Comparison of ENCODE assay signal across 20 cellular contexts in genomic region chr20:5116875-5117274, GRCh38. TPM values are rescaled to one million over a fixed set of nuclear protein-coding genes. Genes with fewer than 3 reads are reported as not detected.
DNase-seq lines count a peak whose midpoint lies in the region; ATAC-seq, FAIRE-seq and TF ChIP-seq lines count a peak whose summit lies in the region.
"Had no signal": no experiment of that assay in that cellular context is flagged by ENCODE, and none has a peak within 500 bp of the region (broad histone marks: within the 10 kb centered on the region; RNA-seq: fewer than 3 reads in every experiment).

No MANE protein-coding gene starts in this region.

- H3K4me1 ChIP-seq in BE2C, result peaks cover 3% of the 10 kb centered on the region; the same call in 1 of the 2 replicates
- peaks cover 52% of the 10 kb centered on the region for H3K4me1 ChIP-seq in PC-3 (ENCODE audit: insufficient read depth, low read length)
- H3K4me1 ChIP-seq in K562 (replicated peaks in 1 of 2; ENCODE audit: control insufficient read depth in 2 of 2, insufficient read depth in 2 of 2, low read length in 2 of 2), result peaks cover 6 to 14% of the 10 kb centered on the region in 2 experiments; a peak in 4 of 5 replicates

- H3K4me3 ChIP-seq in BE2C (ENCODE audit: low read depth, low read length) (peak overlapping the region; percentile 93; the same call in 1 of the 2 replicates), GM08714 (ENCODE audit: low read length) (peak overlapping the region; percentile 99), PC-3 (ENCODE audit: low read length) (peak overlapping the region; percentile 84), K562 (peak overlapping the region; percentile 77; the same call in 1 of the 2 replicates)
- H3K4me3 ChIP-seq: coronary artery, lower lobe of right lung had no signal

- no peak for ATAC-seq in PC-3
- no peak for ATAC-seq in K562
- ATAC-seq in naive thymus-derived CD8-positive, alpha-beta T cell, result no peak
- ATAC-seq: lower lobe of right lung, T-cell had no signal

- no peak overlapping the region for H3K27ac Mint-ChIP-seq in naive thymus-derived CD8-positive, alpha-beta T cell

- peaks cover 7 to 50% (median 34%) of the 10 kb centered on the region in 4 donors for H3K4me1 Mint-ChIP-seq in naive thymus-derived CD8-positive, alpha-beta T cell

- peaks cover 46% of the 10 kb centered on the region for H3F3A ChIP-seq in PC-3 (ENCODE audit: low read length, unreplicated experiment)

- FAIRE-seq in K562 (lab: Jason Lieb, UNC), result no peak
- FAIRE-seq in RCC 7860 (lab: Jason Lieb, UNC), result no peak

- H3K27ac ChIP-seq in PC-3 (ENCODE audit: low read length) (no peak overlapping the region), K562 (ENCODE audit: extremely low read depth, low read depth, low read length) (peak overlapping the region; percentile 25; the same call in 1 of the 3 replicates)
- H3K27ac ChIP-seq: coronary artery, lower lobe of right lung had no signal

- no peak overlapping the region for H3K4me3 Mint-ChIP-seq in naive thymus-derived CD8-positive, alpha-beta T cell

- no peaks in the 10 kb centered on the region for H3K9me1 ChIP-seq in K562 (ENCODE audit: control insufficient read depth, insufficient read depth, low read length)

- no peaks in the 10 kb centered on the region for H3K27me3 ChIP-seq in BE2C
- no peaks in the 10 kb centered on the region for H3K27me3 ChIP-seq in PC-3 (ENCODE audit: low read length)
- no peaks in the 10 kb centered on the region for H3K27me3 ChIP-seq in K562 (ENCODE audit: control insufficient read depth in 2 of 2, insufficient read depth in 2 of 2, low read length in 2 of 2)

- no peaks in the 10 kb centered on the region for H3K9me3 Mint-ChIP-seq in naive thymus-derived CD8-positive, alpha-beta T cell
- H3K9me3 Mint-ChIP-seq: T-cell had no signal

- peaks cover 34% of the 10 kb centered on the region for H4K20me1 ChIP-seq in PC-3 (ENCODE audit: low read length)
- peaks cover 14% of the 10 kb centered on the region for H4K20me1 ChIP-seq in K562 (replicated peaks; ENCODE audit: control insufficient read depth, insufficient read depth, low read length)

- 38% methylated on average over 3 of the region's 3 CpGs for WGBS in K562 (ENCODE audit: insufficient coverage, low coverage, missing lambda C conversion rate)

- TF ChIP-seq RAD21 in K562 (CRISPR knock-in tag; conservative IDR thresholded peaks at IDR 0.05 in 1 of 2, IDR thresholded peaks at IDR 0.05 in 1 of 2), result no peak

- H3K4me2 ChIP-seq in PC-3 (ENCODE audit: low read length), result peak overlapping the region; percentile 90
- peak overlapping the region; percentile 53; the same call in 1 of the 2 replicates for H3K4me2 ChIP-seq in K562 (ENCODE audit: insufficient read depth, low read length)

- in situ Hi-C loops in K562 (cut with MboI), result no loop called here

- H3K36me3 ChIP-seq in BE2C (peaks cover 53% of the 10 kb centered on the region), PC-3 (ENCODE audit: low read depth, low read length) (peaks cover 48% of the 10 kb centered on the region), K562 (ENCODE audit: control insufficient read depth, insufficient read depth, low read length) (peaks cover 52% of the 10 kb centered on the region)

- no peak overlapping the region for H2AFZ ChIP-seq in PC-3 (ENCODE audit: low read length)
- H2AFZ ChIP-seq in K562 (ENCODE audit: low read depth, low read length), result no peak overlapping the region

- no peak for TF ChIP-seq EP300 in K562 (IDR thresholded peaks at IDR 0.05; ENCODE audit: low read length)

- no peak for TF ChIP-seq POLR2A in K562 (conservative IDR thresholded peaks at IDR 0.05)

- H3K79me2 ChIP-seq in PC-3 (ENCODE audit: low read length) (peaks cover 49% of the 10 kb centered on the region), K562 (ENCODE audit: control insufficient read depth, insufficient read depth, low read length) (peaks cover 53% of the 10 kb centered on the region)

- CTCF ChIA-PET in PC-3 (lab: Charles Lee) (interaction anchor here (1.8 kb wide), 1 partner anchor 10 kb away, joined by 12 read pairs; the partner anchor contains the start of gene CDS2), K562 (lab: Yijun Ruan, JAX; ENCODE audit: low intra/inter-chr PET ratio) (interaction anchor here (0.5 kb wide), 1 partner anchor 74 kb away, joined by 3 read pairs; no protein-coding TSS in a partner anchor)

- no peaks in the 10 kb centered on the region for H3K27me3 Mint-ChIP-seq in naive thymus-derived CD8-positive, alpha-beta T cell
- H3K27me3 Mint-ChIP-seq: CD4-positive, alpha-beta memory T cell; T-cell had no signal

- intact Hi-C loops in PC-3 (cut with micrococcal nuclease) (no loop called here), K562 (cut with micrococcal nuclease) (no loop called here)

- no peak for DNase-seq in BE2C
- DNase-seq in PC-3, result no peak
- no peak for DNase-seq in K562 (ENCODE audit: extremely low read depth in 1 of 4, low spot score in 3 of 4)
- no peak for DNase-seq in LoVo (ENCODE audit: low spot score)
- DNase-seq in RCC 7860 (ENCODE audit: low spot score), result no peak
- no peak for DNase-seq in naive thymus-derived CD8-positive, alpha-beta T cell
- DNase-seq in CD1c-positive myeloid dendritic cell (ENCODE audit: extremely low spot score), result no peak
- DNase-seq: activated CD8-positive, alpha-beta memory T cell treated with anti-CD3 and anti-CD28 coated beads for 24 hours; aorta; CD4-positive, alpha-beta memory T cell; GDM1; H7; lower lobe of right lung; NCI-H2227 treated with DMSO at 0.1 percent for 48 hours; occipital lobe; OCI-M1; substantia nigra; T-cell had no signal

- peaks cover 0 to 41% (median 13%) of the 10 kb centered on the region in 3 donors for H3K36me3 Mint-ChIP-seq in naive thymus-derived CD8-positive, alpha-beta T cell

- H3K9ac ChIP-seq in PC-3 (ENCODE audit: low read length), result peak overlapping the region; percentile 92; the same call in 1 of the 2 replicates
- peak overlapping the region in 1 of 2 experiments; percentile 27; a peak in 1 of 4 replicates for H3K9ac ChIP-seq in K562 (ENCODE audit: insufficient read depth in 1 of 2, low read depth in 2 of 2, low read length in 2 of 2)

- TF ChIP-seq CTCF in BE2C (IDR thresholded peaks at IDR 0.05; ENCODE audit: low read depth, low read length), result no peak
- TF ChIP-seq CTCF in PC-3 (conservative IDR thresholded peaks at IDR 0.05; ENCODE audit: low read depth, low read length), result no peak
- TF ChIP-seq CTCF in K562 (IDR thresholded peaks at IDR 0.05 in 2 of 3, conservative IDR thresholded peaks at IDR 0.05 in 1 of 3; ENCODE audit: insufficient read depth in 2 of 3, low read depth in 1 of 3, low read length in 3 of 3), result no peak

- BruUV-seq in PC-3 (replicated peaks; lab: Mats Ljungman, UMichigan) (no TSS peak), K562 (replicated peaks; lab: Mats Ljungman, UMichigan) (no TSS peak)

- no peaks in the 10 kb centered on the region for H3K9me3 ChIP-seq in BE2C
- H3K9me3 ChIP-seq in PC-3 (ENCODE audit: low read length), result no peaks in the 10 kb centered on the region
- H3K9me3 ChIP-seq in K562 (replicated peaks; ENCODE audit: control insufficient read depth, insufficient read depth, low read depth, low read length), result no peaks in the 10 kb centered on the region
- H3K9me3 ChIP-seq: lower lobe of right lung had no signal

- H3K9me2 ChIP-seq in PC-3 (replicated peaks; ENCODE audit: low read length), result no peaks in the 10 kb centered on the region

- POLR2A ChIA-PET in PC-3 (lab: Charles Lee; ENCODE audit: unreplicated experiment), result no interaction called here
- POLR2A ChIA-PET in K562 (lab: Yijun Ruan, JAX), result interaction anchor here (1.1 to 1.2 kb wide), 3 partner anchors 11 to 16 kb away, joined by 3 to 5 read pairs (median 5); no protein-coding TSS in a partner anchor
- POLR2A ChIA-PET in naive thymus-derived CD8-positive, alpha-beta T cell (lab: Charles Lee), result interaction anchor here (0.5 to 3.1 kb wide), 3 partner anchors 10 to 303 kb away, joined by 3 to 14 read pairs (median 3); partner anchors contain the start of gene CDS2

RNA-seq across cellular contexts. Expression of gene PCNA, which starts 2.9 kb away (rescaled TPM):
- polyA plus RNA-seq in BE2C (2012; ENCODE audit: insufficient read depth, insufficient read length, low read depth), result 74.6 TPM
- 254 and 286 TPM in 2 replicates for total RNA-seq in PC-3 (2014; rRNA removed)
- 32.9 and 36.9 TPM in 2 replicates for total RNA-seq in K562 (2011; cell fraction: chromatin; rRNA removed; ENCODE audit: low replicate concordance)
- 46.0 and 52.1 TPM in 2 replicates for total RNA-seq in K562 (2011; cell fraction: nucleolus; rRNA removed)
- total RNA-seq in K562 (2011; cell fraction: nucleoplasm; rRNA removed), result 33.4 and 36.0 TPM in 2 replicates
- 213 and 229 TPM in 2 replicates for total RNA-seq in K562 (2014; rRNA removed)
- total RNA-seq in K562 (2014; rRNA removed; fragmentation: Illumina TruSeq; extraction: Trizol), result 291 and 319 TPM in 2 replicates
- total RNA-seq in K562 (2015; rRNA removed; fragmentation: Illumina TruSeq; extraction: Trizol), result 283 and 298 TPM in 2 replicates
- total RNA-seq in K562 (2021), result 227 and 251 TPM in 2 replicates
- polyA plus RNA-seq in K562 (2011; rRNA removed), result 298 and 318 TPM in 2 replicates
- polyA plus RNA-seq in K562 (2011; cell fraction: cytosol; rRNA removed), result 450 and 565 TPM in 2 replicates
- polyA plus RNA-seq in K562 (2011; cell fraction: nucleus; rRNA removed), result 86.9 and 141 TPM in 2 replicates
- 224 and 242 TPM in 2 replicates for polyA plus RNA-seq in K562 (2012)
- polyA plus RNA-seq in K562 (2014; fragmentation: Illumina TruSeq; extraction: Trizol), result 254 and 287 TPM in 2 replicates
- polyA plus RNA-seq in K562 (2014; fragmentation: Nextera tagmentation; extraction: Ambion mirVana), result 100 to 1,000 TPM; 352 to 390 TPM
- 286 and 294 TPM in 2 replicates for polyA plus RNA-seq in K562 (2014; rRNA removed)
- polyA minus RNA-seq in K562 (2011; rRNA and poly(A)+ RNA removed), result 272 and 279 TPM in 2 replicates
- 236 and 281 TPM in 2 replicates for polyA minus RNA-seq in K562 (2011; cell fraction: cytosol; rRNA and poly(A)+ RNA removed)
- 36.2 and 75.8 TPM in 2 replicates for polyA minus RNA-seq in K562 (2011; cell fraction: nucleus; rRNA and poly(A)+ RNA removed)
- total RNA-seq in naive thymus-derived CD8-positive, alpha-beta T cell, result 10 to 100 TPM; 39.4 to 44.3 TPM
- polyA plus RNA-seq in naive thymus-derived CD8-positive, alpha-beta T cell, result 10 to 100 TPM; 41.8 to 57.1 (median 44.6) TPM

RNA-seq across cellular contexts. Expression of gene TMEM230, which starts 4.0 kb away (rescaled TPM):
- 112 TPM for polyA plus RNA-seq in BE2C (2012; ENCODE audit: insufficient read depth, insufficient read length, low read depth)
- total RNA-seq in PC-3 (2014; rRNA removed), result 108 and 153 TPM in 2 replicates
- total RNA-seq in K562 (2011; cell fraction: chromatin; rRNA removed; ENCODE audit: low replicate concordance), result 22.6 and 31.4 TPM in 2 replicates
- total RNA-seq in K562 (2011; cell fraction: nucleolus; rRNA removed), result 19.6 and 20.3 TPM in 2 replicates
- total RNA-seq in K562 (2011; cell fraction: nucleoplasm; rRNA removed), result 42.7 and 76.0 TPM in 2 replicates
- 73.4 and 76.2 TPM in 2 replicates for total RNA-seq in K562 (2014; rRNA removed)
- total RNA-seq in K562 (2014; rRNA removed; fragmentation: Illumina TruSeq; extraction: Trizol), result 62.3 and 68.0 TPM in 2 replicates
- total RNA-seq in K562 (2015; rRNA removed; fragmentation: Illumina TruSeq; extraction: Trizol), result 61.5 and 67.1 TPM in 2 replicates
- 50.7 and 53.8 TPM in 2 replicates for total RNA-seq in K562 (2021)
- polyA plus RNA-seq in K562 (2011; rRNA removed), result 86.1 and 102 TPM in 2 replicates
- polyA plus RNA-seq in K562 (2011; cell fraction: cytosol; rRNA removed), result 69.4 and 114 TPM in 2 replicates
- polyA plus RNA-seq in K562 (2011; cell fraction: nucleus; rRNA removed), result 32.8 and 53.9 TPM in 2 replicates
- polyA plus RNA-seq in K562 (2012), result 64.6 and 69.2 TPM in 2 replicates
- 80.3 and 82.7 TPM in 2 replicates for polyA plus RNA-seq in K562 (2014; fragmentation: Illumina TruSeq; extraction: Trizol)
- 10 to 100 TPM; 21.8 to 30.7 TPM for polyA plus RNA-seq in K562 (2014; fragmentation: Nextera tagmentation; extraction: Ambion mirVana)
- polyA plus RNA-seq in K562 (2014; rRNA removed), result 71.1 and 104 TPM in 2 replicates
- polyA minus RNA-seq in K562 (2011; rRNA and poly(A)+ RNA removed), result 34.2 and 44.7 TPM in 2 replicates
- polyA minus RNA-seq in K562 (2011; cell fraction: cytosol; rRNA and poly(A)+ RNA removed), result 22.7 and 31.1 TPM in 2 replicates
- 7.5 and 15.0 TPM in 2 replicates for polyA minus RNA-seq in K562 (2011; cell fraction: nucleus; rRNA and poly(A)+ RNA removed)
- 10 to 100 TPM; 67.2 to 69.6 TPM for total RNA-seq in naive thymus-derived CD8-positive, alpha-beta T cell
- 100 to 1,000 TPM; 186 to 278 (median 253) TPM for polyA plus RNA-seq in naive thymus-derived CD8-positive, alpha-beta T cell

RNA-seq across cellular contexts. Expression of gene CDS2, which starts 9.9 kb away (rescaled TPM):
- 15.7 TPM for polyA plus RNA-seq in BE2C (2012; ENCODE audit: insufficient read depth, insufficient read length, low read depth)
- total RNA-seq in PC-3 (2014; rRNA removed) (13.2 and 17.1 TPM in 2 replicates), K562 (2014; rRNA removed) (6.2 and 6.4 TPM in 2 replicates), K562 (2014; rRNA removed; fragmentation: Illumina TruSeq; extraction: Trizol) (13.6 and 15.5 TPM in 2 replicates), K562 (2015; rRNA removed; fragmentation: Illumina TruSeq; extraction: Trizol) (10.5 TPM in 2 replicates), K562 (2021) (20.3 and 21.8 TPM in 2 replicates)
- 41.3 and 44.5 TPM in 2 replicates for total RNA-seq in K562 (2011; cell fraction: chromatin; rRNA removed; ENCODE audit: low replicate concordance)
- 19.3 and 21.8 TPM in 2 replicates for total RNA-seq in K562 (2011; cell fraction: nucleolus; rRNA removed)
- total RNA-seq in K562 (2011; cell fraction: nucleoplasm; rRNA removed), result 30.9 and 45.0 TPM in 2 replicates
- polyA plus RNA-seq in K562 (2011; rRNA removed) (46.4 and 57.7 TPM in 2 replicates), K562 (2014; fragmentation: Illumina TruSeq; extraction: Trizol) (15.5 and 19.0 TPM in 2 replicates), K562 (2014; fragmentation: Nextera tagmentation; extraction: Ambion mirVana) (10 to 100 TPM in 1 of 2 experiments, 1 to 10 TPM in 1; 8.7 to 12.2 TPM), K562 (2014; rRNA removed) (8.2 and 11.7 TPM in 2 replicates)
- 16.8 and 46.9 TPM in 2 replicates for polyA plus RNA-seq in K562 (2011; cell fraction: cytosol; rRNA removed)
- 36.9 and 101 TPM in 2 replicates for polyA plus RNA-seq in K562 (2011; cell fraction: nucleus; rRNA removed)
- 7.8 and 9.2 TPM in 2 replicates for polyA plus RNA-seq in K562 (2012)
- 36.8 and 50.8 TPM in 2 replicates for polyA minus RNA-seq in K562 (2011; rRNA and poly(A)+ RNA removed)
- polyA minus RNA-seq in K562 (2011; cell fraction: cytosol; rRNA and poly(A)+ RNA removed), result 8.2 and 9.3 TPM in 2 replicates
- polyA minus RNA-seq in K562 (2011; cell fraction: nucleus; rRNA and poly(A)+ RNA removed), result 7.0 and 17.4 TPM in 2 replicates
- 10 to 100 TPM; 56.8 to 60.7 TPM for total RNA-seq in naive thymus-derived CD8-positive, alpha-beta T cell
- 10 to 100 TPM; 32.3 to 47.3 (median 39.7) TPM for polyA plus RNA-seq in naive thymus-derived CD8-positive, alpha-beta T cell
